In genomic region chr12:72102150-72102549, GRCh38 we compare ENCODE assay signal across 26 cellular contexts.
"Had no signal": no experiment of that assay in that cellular context is flagged by ENCODE, and none has a peak within 500 bp of the region (broad histone marks: within the 10 kb centered on the region; RNA-seq: fewer than 3 reads in every experiment).

No MANE protein-coding gene starts in this region.

- H3K36me3 Mint-ChIP-seq: naive thymus-derived CD4-positive, alpha-beta T cell; stimulated activated effector memory CD8-positive, alpha-beta T cell treated with anti-CD3 and anti-CD28 coated beads, Interleukin-12 subunit alpha, Interleukin-12 subunit beta, amount 100 ng/mL, for 72 hours had no signal

- H3K4me1 Mint-ChIP-seq: naive thymus-derived CD4-positive, alpha-beta T cell; nephron; stimulated activated effector memory CD8-positive, alpha-beta T cell treated with anti-CD3 and anti-CD28 coated beads, Interleukin-12 subunit alpha, Interleukin-12 subunit beta, amount 100 ng/mL, for 72 hours had no signal

- H3K4me1 ChIP-seq: esophagus muscularis mucosa, foreskin keratinocyte, gastroesophageal sphincter, heart right ventricle, left lung, psoas muscle, sigmoid colon, stomach, thyroid gland, upper lobe of left lung had no signal

- H3K9me3 Mint-ChIP-seq: nephron had no signal

- H3K9me3 ChIP-seq: esophagus muscularis mucosa, gastroesophageal sphincter, heart right ventricle, ovary, psoas muscle, sigmoid colon, stomach, thyroid gland, upper lobe of left lung had no signal

- H3K4me3 ChIP-seq: dorsolateral prefrontal cortex, esophagus muscularis mucosa, gastroesophageal sphincter, heart right ventricle, left lung, ovary, psoas muscle, sigmoid colon, stomach, thyroid gland, upper lobe of left lung had no signal

- H3K4me3 Mint-ChIP-seq: naive thymus-derived CD4-positive, alpha-beta T cell; nephron; stimulated activated effector memory CD8-positive, alpha-beta T cell treated with anti-CD3 and anti-CD28 coated beads, Interleukin-12 subunit alpha, Interleukin-12 subunit beta, amount 100 ng/mL, for 72 hours had no signal

- DNase-seq: dorsolateral prefrontal cortex; effector CD4-positive, alpha-beta T cell; foreskin keratinocyte; heart right ventricle; hypothalamus; left cardiac atrium; left lung; mesenchymal stem cell; midbrain; naive thymus-derived CD4-positive, alpha-beta T cell; occipital lobe; ovary; posterior cingulate gyrus; psoas muscle; right cardiac atrium; sigmoid colon; stimulated activated CD4-positive, alpha-beta T cell treated with anti-CD3 and anti-CD28 coated beads, Interleukin-2, amount 100 ng/mL, for 24 hours; stimulated activated CD4-positive, alpha-beta T cell treated with anti-CD3 and anti-CD28 coated beads, Interleukin-4, amount 100 ng/mL, for 24 hours; stimulated activated naive CD4-positive, alpha-beta T cell treated with Interleukin-2 at 50 U/mL for 16 hours; stomach; thyroid gland; upper lobe of left lung had no signal

- H3K27ac ChIP-seq: dorsolateral prefrontal cortex, esophagus muscularis mucosa, foreskin keratinocyte, gastroesophageal sphincter, heart right ventricle, left lung, ovary, psoas muscle, sigmoid colon, stomach, thyroid gland, upper lobe of left lung had no signal

- ATAC-seq: foreskin keratinocyte; gastroesophageal sphincter; heart right ventricle; left cardiac atrium; left lung; naive thymus-derived CD4-positive, alpha-beta T cell; psoas muscle; right cardiac atrium; stimulated activated effector memory CD8-positive, alpha-beta T cell treated with anti-CD3 and anti-CD28 coated beads, Interleukin-12 subunit alpha, Interleukin-12 subunit beta, amount 100 ng/mL, for 72 hours had no signal

- H3K36me3 ChIP-seq: esophagus muscularis mucosa, gastroesophageal sphincter, heart right ventricle, left lung, ovary, sigmoid colon, stomach, thyroid gland, upper lobe of left lung had no signal

- H3K27ac Mint-ChIP-seq: naive thymus-derived CD4-positive, alpha-beta T cell; nephron; stimulated activated effector memory CD8-positive, alpha-beta T cell treated with anti-CD3 and anti-CD28 coated beads, Interleukin-12 subunit alpha, Interleukin-12 subunit beta, amount 100 ng/mL, for 72 hours had no signal

- H3K27me3 ChIP-seq: esophagus muscularis mucosa, foreskin keratinocyte, gastroesophageal sphincter, left lung, ovary, sigmoid colon, stomach, thyroid gland, upper lobe of left lung had no signal
